ENCODE assay signal across 8 cellular contexts in the genomic region with DNA sequence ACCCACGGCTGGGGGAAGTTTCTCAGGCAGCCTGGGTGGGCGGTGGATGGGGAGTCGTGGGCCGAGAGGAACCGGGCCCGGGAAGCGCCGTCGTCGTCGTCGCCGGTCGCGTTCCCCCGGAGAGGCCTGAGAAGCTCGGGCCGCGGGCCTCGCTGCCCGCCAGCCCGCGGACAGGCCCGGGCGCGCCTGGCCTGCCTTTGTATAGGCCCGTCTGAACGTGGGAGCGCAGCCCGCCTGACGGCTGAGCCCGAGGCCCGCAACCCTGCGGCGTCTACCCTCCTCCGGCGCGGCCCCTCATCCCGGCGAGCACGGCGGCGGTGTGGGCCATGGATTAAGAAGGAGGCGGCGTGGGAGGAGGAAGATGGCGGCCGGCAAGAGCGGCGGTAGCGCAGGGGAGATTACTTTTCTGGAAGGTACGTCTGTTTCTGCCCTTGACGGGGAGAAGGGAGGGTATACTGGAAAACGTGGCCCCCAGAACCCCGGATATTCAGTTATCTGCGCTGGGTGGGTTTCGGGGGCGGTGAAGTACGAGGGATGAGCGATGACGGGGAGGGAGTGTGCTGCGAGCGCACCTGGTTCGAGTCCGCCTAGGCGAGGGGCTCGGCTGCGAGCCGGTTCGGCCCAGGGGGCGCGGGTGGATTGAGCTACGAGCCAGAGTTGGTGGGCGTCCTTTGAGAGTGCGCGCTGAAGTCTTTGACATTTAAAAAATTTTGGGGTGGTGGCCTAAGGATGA. TPM values are rescaled to one million over a fixed set of nuclear protein-coding genes. Genes with fewer than 3 reads are reported as not detected.
DNase-seq lines count a peak whose midpoint lies in the region; ATAC-seq and TF ChIP-seq lines count a peak whose summit lies in the region.

No MANE protein-coding gene starts in this region.

- H3K9me3 ChIP-seq in NT2/D1 (ENCODE audit: insufficient read depth, low read length), result no peaks in the 10 kb centered on the region

- peak overlapping the region; percentile 96 for H3K27ac ChIP-seq in temporal lobe (ENCODE audit: low read depth, low read length)

- H3K4me1 ChIP-seq in NT2/D1 (ENCODE audit: insufficient read depth, insufficient read length), result no peaks in the 10 kb centered on the region

- H3K36me3 Mint-ChIP-seq in activated T-helper 1 cell treated with anti-CD3 and anti-CD28 coated beads, Interleukin-12 subunit alpha, Interleukin-12 subunit beta, Interleukin-2, Interleukin-4 antibody, amounts not matched to agents 30 ng/mL and 10 ng/mL and 1 ng/mL, durations not matched to agents 14 hours and 24 hours and 36 hours (ENCODE audit: low read depth), result peaks cover 26% of the 10 kb centered on the region

- intact Hi-C loops in activated T-helper 1 cell treated with anti-CD3 and anti-CD28 coated beads, Interleukin-12 subunit alpha, Interleukin-12 subunit beta, Interleukin-2, Interleukin-4 antibody, amounts not matched to agents 30 ng/mL and 10 ng/mL and 1 ng/mL, durations not matched to agents 14 hours and 24 hours and 36 hours (cut with micrococcal nuclease), result loop anchor here (1.0 to 5.0 kb wide), 2 partner anchors 145 to 317 kb away; partner anchors contain the start of gene MYO6

- peak overlapping the region; percentile 99 for H3K27ac Mint-ChIP-seq in activated T-helper 1 cell treated with anti-CD3 and anti-CD28 coated beads, Interleukin-12 subunit alpha, Interleukin-12 subunit beta, Interleukin-2, Interleukin-4 antibody, amounts not matched to agents 30 ng/mL and 10 ng/mL and 1 ng/mL, durations not matched to agents 14 hours and 24 hours and 36 hours

- no peaks in the 10 kb centered on the region for H3K9me3 Mint-ChIP-seq in activated T-helper 1 cell treated with anti-CD3 and anti-CD28 coated beads, Interleukin-12 subunit alpha, Interleukin-12 subunit beta, Interleukin-2, Interleukin-4 antibody, amounts not matched to agents 30 ng/mL and 10 ng/mL and 1 ng/mL, durations not matched to agents 14 hours and 24 hours and 36 hours

- peaks cover 56% of the 10 kb centered on the region for H3K4me1 Mint-ChIP-seq in activated T-helper 1 cell treated with anti-CD3 and anti-CD28 coated beads, Interleukin-12 subunit alpha, Interleukin-12 subunit beta, Interleukin-2, Interleukin-4 antibody, amounts not matched to agents 30 ng/mL and 10 ng/mL and 1 ng/mL, durations not matched to agents 14 hours and 24 hours and 36 hours (ENCODE audit: low read depth)

- DNase-seq in AG09319 (ENCODE audit: extremely low read depth, low read depth), result peak; percentile 19
- DNase-seq in NT2/D1 (ENCODE audit: low read depth, low spot score), result peak; percentile 5
- DNase-seq in activated T-helper 1 cell treated with anti-CD3 and anti-CD28 coated beads, Interleukin-12 subunit alpha, Interleukin-12 subunit beta, Interleukin-2, Interleukin-4 antibody, amounts not matched to agents 30 ng/mL and 10 ng/mL and 1 ng/mL, durations not matched to agents 14 hours and 24 hours and 36 hours (ENCODE audit: low spot score), result peak; percentile 53
- DNase-seq in fibroblast of the aortic adventitia (ENCODE audit: low read depth), result no peak
- DNase-seq in nucleus accumbens (lab: John Stamatoyannopoulos, UW), result peak in 47 of 56 donors; percentile 6 to 85 (median 65)

- peak overlapping the region; percentile 100 for H3K4me3 Mint-ChIP-seq in activated T-helper 1 cell treated with anti-CD3 and anti-CD28 coated beads, Interleukin-12 subunit alpha, Interleukin-12 subunit beta, Interleukin-2, Interleukin-4 antibody, amounts not matched to agents 30 ng/mL and 10 ng/mL and 1 ng/mL, durations not matched to agents 14 hours and 24 hours and 36 hours

- no peaks in the 10 kb centered on the region for H3K27me3 Mint-ChIP-seq in activated T-helper 1 cell treated with anti-CD3 and anti-CD28 coated beads, Interleukin-12 subunit alpha, Interleukin-12 subunit beta, Interleukin-2, Interleukin-4 antibody, amounts not matched to agents 30 ng/mL and 10 ng/mL and 1 ng/mL, durations not matched to agents 14 hours and 24 hours and 36 hours (ENCODE audit: insufficient read depth)

- H3K27me3 ChIP-seq in NT2/D1 (ENCODE audit: insufficient read depth, insufficient read length), result no peaks in the 10 kb centered on the region

- no peak for TF ChIP-seq CTCF in AG09319 (IDR thresholded peaks at IDR 0.05; ENCODE audit: low read depth, low read length)
- TF ChIP-seq CTCF in fibroblast of the aortic adventitia (IDR thresholded peaks at IDR 0.05; ENCODE audit: insufficient read depth, low read length), result no peak

- H3K9ac ChIP-seq in NT2/D1 (ENCODE audit: insufficient read length, low read depth), result peak overlapping the region; percentile 93

- H3K36me3 ChIP-seq in NT2/D1 (ENCODE audit: insufficient read depth, insufficient read length, low read length), result peaks cover 5% of the 10 kb centered on the region

- ATAC-seq in GM18867 (IDR thresholded peaks at IDR 0.05; ENCODE audit: unreplicated experiment) (peak; percentile 38), HG03097 (IDR thresholded peaks at IDR 0.05; ENCODE audit: low FRiP score, unreplicated experiment) (peak; percentile 37)

- H3K4me3 ChIP-seq in NT2/D1 (ENCODE audit: insufficient read length, low read depth), result peak overlapping the region; percentile 87
- peak overlapping the region; percentile 84 for H3K4me3 ChIP-seq in fibroblast of the aortic adventitia (ENCODE audit: low read depth, low read length)

RNA-seq across cellular contexts. Expression of gene SENP6, which starts 0.7 kb away (rescaled TPM):
- total RNA-seq in activated T-helper 1 cell treated with anti-CD3 and anti-CD28 coated beads, Interleukin-12 subunit alpha, Interleukin-12 subunit beta, Interleukin-2, Interleukin-4 antibody, amounts not matched to agents 30 ng/mL and 10 ng/mL and 1 ng/mL, durations not matched to agents 14 hours and 24 hours and 36 hours, result 81.2 and 81.7 TPM in 2 replicates
- total RNA-seq in fibroblast of the aortic adventitia (ENCODE audit: low replicate concordance), result 96.6 and 113 TPM in 2 replicates
- total RNA-seq in temporal lobe, result 197 TPM
